In genomic region chr22:30044369-30044768, GRCh38 we compare ENCODE assay signal across 10 cellular contexts. TPM values are rescaled to one million over a fixed set of nuclear protein-coding genes. Genes with fewer than 3 reads are reported as not detected.
DNase-seq lines count a peak whose midpoint lies in the region; ATAC-seq and TF ChIP-seq lines count a peak whose summit lies in the region.
"Had no signal": no experiment of that assay in that cellular context is flagged by ENCODE, and none has a peak within 500 bp of the region (broad histone marks: within the 10 kb centered on the region; RNA-seq: fewer than 3 reads in every experiment).

No MANE protein-coding gene starts in this region.

- H3K9me3 ChIP-seq in thyroid gland = no peaks in the 10 kb centered on the region

- H3K9me3 Mint-ChIP-seq in activated CD4-positive, alpha-beta T cell treated with anti-CD3 and anti-CD28 coated beads, Interleukin-2, amount 10 ng/mL, durations not matched to agents 7 days and 5 days = no peaks in the 10 kb centered on the region
- no peaks in the 10 kb centered on the region for H3K9me3 Mint-ChIP-seq in T-cell
- no peaks in the 10 kb centered on the region for H3K9me3 Mint-ChIP-seq in stimulated activated memory B cell treated with anti-CD40 and anti-IgM and Interleukin-4, amounts not matched to agents 10 μg/mL and 1 μg/mL and 100 μg/mL, for 72 hours

- H3K4me1 Mint-ChIP-seq in activated CD4-positive, alpha-beta T cell treated with anti-CD3 and anti-CD28 coated beads, Interleukin-2, amount 10 ng/mL, durations not matched to agents 7 days and 5 days = peaks cover 13% of the 10 kb centered on the region
- peaks cover 10 to 12% (median 11%) of the 10 kb centered on the region in 3 donors for H3K4me1 Mint-ChIP-seq in T-cell
- no peaks in the 10 kb centered on the region for H3K4me1 Mint-ChIP-seq in stimulated activated memory B cell treated with anti-CD40 and anti-IgM and Interleukin-4, amounts not matched to agents 10 μg/mL and 1 μg/mL and 100 μg/mL, for 72 hours

- H3K27ac ChIP-seq in thyroid gland = peak overlapping the region in 2 of 3 donors; percentile 38 to 81

- no peak overlapping the region for H3K27ac Mint-ChIP-seq in activated CD4-positive, alpha-beta T cell treated with anti-CD3 and anti-CD28 coated beads, Interleukin-2, amount 10 ng/mL, durations not matched to agents 7 days and 5 days
- no peak overlapping the region for H3K27ac Mint-ChIP-seq in T-cell
- H3K27ac Mint-ChIP-seq in stimulated activated memory B cell treated with anti-CD40 and anti-IgM and Interleukin-4, amounts not matched to agents 10 μg/mL and 1 μg/mL and 100 μg/mL, for 72 hours = no peak overlapping the region

- no peak for ATAC-seq in T-cell (replicated peaks in 1 of 4)
- ATAC-seq in stimulated activated memory B cell treated with anti-CD40 and anti-IgM and Interleukin-4, amounts not matched to agents 10 μg/mL and 1 μg/mL and 100 μg/mL, for 72 hours = no peak

- H3K36me3 ChIP-seq in thyroid gland = no peaks in the 10 kb centered on the region

- intact Hi-C loops in thyroid gland (cut with DNase I) = no loop called here

- DNase-seq in activated CD4-positive, alpha-beta T cell treated with anti-CD3 and anti-CD28 coated beads for 48 hours = peak; percentile 12
- no peak for DNase-seq in activated CD4-positive, alpha-beta T cell treated with anti-CD3 and anti-CD28 coated beads, Interleukin-2, amount 10 ng/mL, durations not matched to agents 7 days and 5 days
- peak; percentile 57 for DNase-seq in T1000 (lab: John Stamatoyannopoulos, UW)
- DNase-seq in hepatic stellate cell (ENCODE audit: low spot score) = peak; percentile 75
- peak; percentile 57 to 61 for DNase-seq in thyroid gland
- no peak for DNase-seq in T-cell
- DNase-seq in SIG-M5 treated with dmso at 0.1 percent for 504 hours (lab: John Stamatoyannopoulos, UW; ENCODE audit: unreplicated experiment) = no peak
- DNase-seq: effector memory CD4-positive, alpha-beta T cell; KBM-7 had no signal

- peaks cover 17 to 31% of the 10 kb centered on the region in 2 donors for H3K4me1 ChIP-seq in thyroid gland

- CTCF ChIA-PET in activated CD4-positive, alpha-beta T cell treated with anti-CD3 and anti-CD28 coated beads, Interleukin-2, amount 10 ng/mL, durations not matched to agents 7 days and 5 days (lab: Charles Lee) = interaction anchor here (0.7 kb wide), 1 partner anchor 412 kb away, joined by 3 read pairs; no protein-coding TSS in a partner anchor
- CTCF ChIA-PET in T-cell (lab: Charles Lee) = no interaction called here

- H3K4me3 Mint-ChIP-seq in activated CD4-positive, alpha-beta T cell treated with anti-CD3 and anti-CD28 coated beads, Interleukin-2, amount 10 ng/mL, durations not matched to agents 7 days and 5 days = no peak overlapping the region
- no peak overlapping the region for H3K4me3 Mint-ChIP-seq in T-cell
- no peak overlapping the region for H3K4me3 Mint-ChIP-seq in stimulated activated memory B cell treated with anti-CD40 and anti-IgM and Interleukin-4, amounts not matched to agents 10 μg/mL and 1 μg/mL and 100 μg/mL, for 72 hours

- no peak for TF ChIP-seq CTCF in thyroid gland (IDR thresholded peaks at IDR 0.05)

- TF ChIP-seq POLR2A in thyroid gland (IDR thresholded peaks at IDR 0.05) = no peak

- no peaks in the 10 kb centered on the region for H3K27me3 ChIP-seq in thyroid gland

- H3K36me3 Mint-ChIP-seq in activated CD4-positive, alpha-beta T cell treated with anti-CD3 and anti-CD28 coated beads, Interleukin-2, amount 10 ng/mL, durations not matched to agents 7 days and 5 days (ENCODE audit: low read depth) = no peaks in the 10 kb centered on the region
- no peaks in the 10 kb centered on the region for H3K36me3 Mint-ChIP-seq in T-cell
- H3K36me3 Mint-ChIP-seq in stimulated activated memory B cell treated with anti-CD40 and anti-IgM and Interleukin-4, amounts not matched to agents 10 μg/mL and 1 μg/mL and 100 μg/mL, for 72 hours = no peaks in the 10 kb centered on the region

- H3K4me3 ChIP-seq in thyroid gland (replicated peaks in 1 of 3) = no peak overlapping the region

- POLR2A ChIA-PET in activated CD4-positive, alpha-beta T cell treated with anti-CD3 and anti-CD28 coated beads, Interleukin-2, amount 10 ng/mL, durations not matched to agents 7 days and 5 days (lab: Charles Lee) = no interaction called here
- POLR2A ChIA-PET in T-cell (lab: Charles Lee) = no interaction called here

- peaks cover 3% of the 10 kb centered on the region for H3K27me3 Mint-ChIP-seq in activated CD4-positive, alpha-beta T cell treated with anti-CD3 and anti-CD28 coated beads, Interleukin-2, amount 10 ng/mL, durations not matched to agents 7 days and 5 days
- peaks cover 0 to 13% of the 10 kb centered on the region in 2 donors for H3K27me3 Mint-ChIP-seq in T-cell
- H3K27me3 Mint-ChIP-seq in stimulated activated memory B cell treated with anti-CD40 and anti-IgM and Interleukin-4, amounts not matched to agents 10 μg/mL and 1 μg/mL and 100 μg/mL, for 72 hours = no peaks in the 10 kb centered on the region

- 32 to 33% methylated on average over 3 of the region's 3 CpGs for WGBS in thyroid gland, 2 donors

RNA-seq across cellular contexts. Expression of gene HORMAD2, which starts 35.9 kb away (rescaled TPM):
- not detected for total RNA-seq in activated CD4-positive, alpha-beta T cell treated with anti-CD3 and anti-CD28 coated beads, Interleukin-2, amount 10 ng/mL, durations not matched to agents 7 days and 5 days
- total RNA-seq in thyroid gland (not detected), T-cell (not detected)

Comparison
In these comparisons a context has a peak if more than half of its experiments do, and no peak if none do; other contexts are left out.
1. DNase-seq: peak in activated CD4-positive, alpha-beta T cell treated with anti-CD3 and anti-CD28 coated beads for 48 hours (single experiment), T1000 (single experiment), hepatic stellate cell (single experiment) and thyroid gland (2 of 2); none in activated CD4-positive, alpha-beta T cell treated with anti-CD3 and anti-CD28 coated beads, Interleukin-2, amount 10 ng/mL, durations not matched to agents 7 days and 5 days (single experiment), T-cell (0 of 34) and SIG-M5 treated with dmso at 0.1 percent for 504 hours (single experiment).